Comparison of ENCODE assay signal across 8 cellular contexts in the genomic region with DNA sequence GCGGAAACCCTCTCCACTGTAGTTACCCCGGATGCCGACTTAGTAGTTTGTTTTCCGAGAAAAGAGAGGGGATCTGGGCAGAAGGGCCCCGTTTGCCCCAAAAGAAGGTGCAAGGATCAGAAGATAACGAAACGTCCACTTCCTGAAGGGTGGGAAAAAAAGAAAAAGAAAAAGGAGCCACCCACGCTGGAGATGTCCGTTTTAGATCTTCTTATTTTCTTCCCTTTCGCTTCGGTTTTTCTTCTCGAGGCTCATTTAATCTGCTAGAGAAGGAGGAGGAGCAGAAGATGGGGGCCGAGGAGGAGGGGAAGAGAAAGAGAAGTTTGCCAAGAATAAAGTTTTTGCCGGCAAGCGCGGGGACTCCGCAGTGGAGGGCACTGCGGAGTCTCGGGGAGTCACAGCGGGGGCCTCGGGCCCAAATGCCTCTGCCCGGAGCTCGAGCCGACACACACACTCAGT. TPM values are rescaled to one million over a fixed set of nuclear protein-coding genes. Genes with fewer than 3 reads are reported as not detected.
DNase-seq lines count a peak whose midpoint lies in the region; ATAC-seq and TF ChIP-seq lines count a peak whose summit lies in the region.

No MANE protein-coding gene starts in this region.

- H3K4me1 ChIP-seq in Panc1 (ENCODE audit: control insufficient read depth, insufficient read depth, low read length) (no peaks in the 10 kb centered on the region), trophoblast cell (ENCODE audit: control insufficient read depth in 1 of 2, insufficient read depth in 2 of 2, low read length in 2 of 2) (peaks cover 12 to 25% of the 10 kb centered on the region in 2 experiments)

- H3K23ac ChIP-seq in trophoblast cell (ENCODE audit: low read length): no peak overlapping the region

- H3K9me3 ChIP-seq in Panc1 (ENCODE audit: control insufficient read depth, insufficient read depth, low read depth, low read length) (no peaks in the 10 kb centered on the region), trophoblast cell (ENCODE audit: insufficient read depth, low read depth, low read length) (peaks cover 2% of the 10 kb centered on the region)

- WGBS in trophoblast cell (ENCODE audit: extremely low coverage, insufficient coverage, insufficient read length): no CpG with 5 or more reads among the region's 24 CpGs

- H3K27me3 ChIP-seq in Panc1 (ENCODE audit: control insufficient read depth, insufficient read depth, low read length) (peaks cover 25% of the 10 kb centered on the region), trophoblast cell (ENCODE audit: insufficient read depth, low read length) (peaks cover 65% of the 10 kb centered on the region)

- peaks cover 19% of the 10 kb centered on the region for H3K79me1 ChIP-seq in trophoblast cell (ENCODE audit: low read length)

- intact Hi-C loops in Panc1 (cut with micrococcal nuclease; ENCODE audit: unreplicated experiment): no loop called here

- ATAC-seq in Panc1: no peak; the same call in 1 of the 2 replicates
- no peak for ATAC-seq in GM19395 (IDR thresholded peaks at IDR 0.05; ENCODE audit: unreplicated experiment)
- ATAC-seq in GM21825 (IDR thresholded peaks at IDR 0.05; ENCODE audit: unreplicated experiment): no peak

- CTCF ChIA-PET in Panc1 (lab: Charles Lee): no interaction called here

- H3K18ac ChIP-seq in trophoblast cell (ENCODE audit: low read length): peak overlapping the region; percentile 47

- H3K27ac ChIP-seq in Panc1 (ENCODE audit: low read length) (no peak overlapping the region), trophoblast cell (ENCODE audit: low read depth, low read length) (no peak overlapping the region)

- H2AK5ac ChIP-seq in trophoblast cell (ENCODE audit: low read length): no peak overlapping the region

- H4K12ac ChIP-seq in trophoblast cell (ENCODE audit: low read depth, low read length): no peak overlapping the region

- H3K4me2 ChIP-seq in trophoblast cell (ENCODE audit: low read length): peak overlapping the region; percentile 90

- H3K9ac ChIP-seq in trophoblast cell (ENCODE audit: low read length): peak overlapping the region; percentile 84

- peak overlapping the region; percentile 43 for H2BK12ac ChIP-seq in trophoblast cell (ENCODE audit: low read length)

- peak overlapping the region; percentile 76 for H4K91ac ChIP-seq in trophoblast cell (ENCODE audit: low read depth, low read length)

- TF ChIP-seq CTCF in Panc1 (IDR thresholded peaks at IDR 0.05) (no peak), epithelial cell of esophagus (IDR thresholded peaks at IDR 0.05; ENCODE audit: insufficient read depth, low read depth, low read length, missing control alignments) (no peak)

- peak overlapping the region; percentile 76 for H3K14ac ChIP-seq in trophoblast cell (ENCODE audit: low read length)

- H3K79me2 ChIP-seq in trophoblast cell (ENCODE audit: control insufficient read depth, insufficient read depth, low read length, poor library complexity): peaks cover 8% of the 10 kb centered on the region

- H2BK5ac ChIP-seq in trophoblast cell (ENCODE audit: low read depth, low read length, poor library complexity): peak overlapping the region; percentile 11

- DNase-seq in DMS79 treated with DMSO at 0.1 percent for 48 hours (lab: John Stamatoyannopoulos, UW) (peak; percentile 39), DMS79 (lab: John Stamatoyannopoulos, UW) (no peak), Panc1 (ENCODE audit: low read depth, low spot score) (no peak), epithelial cell of esophagus (ENCODE audit: low read depth) (peak; percentile 11), trophoblast cell (no peak), HT-29 (ENCODE audit: low spot score) (no peak)

- H3K36me3 ChIP-seq in Panc1 (ENCODE audit: control insufficient read depth, insufficient read depth, low read length): no peaks in the 10 kb centered on the region
- no peaks in the 10 kb centered on the region for H3K36me3 ChIP-seq in trophoblast cell (ENCODE audit: control insufficient read depth in 1 of 2, insufficient read depth in 2 of 2, low read length in 2 of 2)

- in situ Hi-C loops in Panc1 (cut with HindIII; ENCODE audit: low pct_unique_long_range_greater_than_20kb, low sequenced_read_pairs): no loop called here

- H3K4ac ChIP-seq in trophoblast cell (ENCODE audit: low read depth, low read length): no peak overlapping the region

- H2BK120ac ChIP-seq in trophoblast cell (ENCODE audit: insufficient read depth, low read length, poor library complexity): peak overlapping the region; percentile 39

- no TSS peak for BruUV-seq in Panc1 (replicated peaks; lab: Mats Ljungman, UMichigan)

- H3K4me3 ChIP-seq in Panc1 (ENCODE audit: low read depth in 2 of 2, low read length in 2 of 2) (peak overlapping the region; percentile 32 to 60), epithelial cell of esophagus (ENCODE audit: low read length) (peak overlapping the region; percentile 48), trophoblast cell (ENCODE audit: low read depth, low read length) (peak overlapping the region; percentile 80)

- peak overlapping the region; percentile 74 for H2AFZ ChIP-seq in trophoblast cell (ENCODE audit: insufficient read depth, low read length, poor library complexity)

- H4K8ac ChIP-seq in trophoblast cell (ENCODE audit: low read depth, low read length): peak overlapping the region; percentile 4

- POLR2A ChIA-PET in Panc1 (lab: Charles Lee): interaction anchor here (0.7 kb wide), 1 partner anchor 255 kb away, joined by 4 read pairs; no protein-coding TSS in a partner anchor

RNA-seq across cellular contexts. Expression of gene LEF1, which starts 0.5 kb away (rescaled TPM):
- 0.54 TPM for total RNA-seq in Panc1 (2021; ENCODE audit: unreplicated experiment)
- polyA plus RNA-seq in Panc1 (2012; ENCODE audit: insufficient read length): 0.21 TPM
- polyA plus RNA-seq in trophoblast cell (2013): 15.9 and 18.3 TPM in 2 replicates
- 0.10 and 0.21 TPM in 2 replicates for total RNA-seq in HT-29 (2014; rRNA removed; shearing (Covaris generic))

Comparison
In these comparisons a context has a peak if more than half of its experiments do, and no peak if none do; other contexts are left out.
1. DNase-seq: peak in DMS79 treated with DMSO at 0.1 percent for 48 hours (single experiment) and epithelial cell of esophagus (single experiment); none in DMS79 (single experiment), Panc1 (single experiment), trophoblast cell (0 of 2) and HT-29 (single experiment).
2. Peak in every context shown above with its lines, with median percentiles within 50 percentile points of each other: H3K4me3 ChIP-seq.